Comparison of ENCODE assay signal across 19 cellular contexts in genomic region chr1:198116469-198116868, GRCh38.
"Had no signal": no experiment of that assay in that cellular context is flagged by ENCODE, and none has a peak within 500 bp of the region (broad histone marks: within the 10 kb centered on the region; RNA-seq: fewer than 3 reads in every experiment).

No MANE protein-coding gene starts in this region.

- H3K27ac ChIP-seq: RWPE1 had no signal

- H3K4me1 Mint-ChIP-seq: IgD-negative memory B cell had no signal

- H3K27me3 Mint-ChIP-seq: IgD-negative memory B cell had no signal

- H3K36me3 Mint-ChIP-seq: IgD-negative memory B cell had no signal

- DNase-seq: KBM-7, MV-4-11, NCI-H1048, NCI-H1105, NCI-H1417, NCI-H1436 treated with DMSO at 0.1 percent for 48 hours, NCI-H1694, NCI-H187 treated with DMSO at 0.1 percent for 48 hours, NCI-H2029 treated with DMSO at 0.1 percent for 48 hours, NCI-H2171 treated with DMSO at 0.1 percent for 48 hours, NCI-H524 treated with DMSO at 0.1 percent for 48 hours, NCI-H69, NCI-H774, PC-3, SHP77 had no signal

- ATAC-seq: HepG2, Panc1, PC-3 had no signal

- H3K4me3 Mint-ChIP-seq: IgD-negative memory B cell had no signal

- H3K27ac Mint-ChIP-seq: IgD-negative memory B cell had no signal
